In genomic region chr11:13287681-13288080, GRCh38 we compare ENCODE assay signal across 21 cellular contexts. TPM values are rescaled to one million over a fixed set of nuclear protein-coding genes. Genes with fewer than 3 reads are reported as not detected.
DNase-seq lines count a peak whose midpoint lies in the region; ATAC-seq and TF ChIP-seq lines count a peak whose summit lies in the region.
"Had no signal": no experiment of that assay in that cellular context is flagged by ENCODE, and none has a peak within 500 bp of the region (broad histone marks: within the 10 kb centered on the region; RNA-seq: fewer than 3 reads in every experiment).

No MANE protein-coding gene starts in this region.

- intact Hi-C loops in CD4-positive, alpha-beta T cell (cut with DNase I, micrococcal nuclease): loop anchor here in 1 of 2 experiments (2.0 kb wide), 1 partner anchor 49 kb away; no protein-coding TSS in a partner anchor
- intact Hi-C loops in activated CD8-positive, alpha-beta T cell treated with anti-CD3 and anti-CD28 coated beads for 36 hours (cut with micrococcal nuclease): loop anchor here (5.0 kb wide), 1 partner anchor 50 kb away; no protein-coding TSS in a partner anchor

- no peak overlapping the region for H2AFZ ChIP-seq in ACC112 (ENCODE audit: low read length, unreplicated experiment)

- peaks cover 70% of the 10 kb centered on the region for H3K79me2 ChIP-seq in ACC112 (ENCODE audit: control insufficient read depth, insufficient read depth, low read length, unreplicated experiment)

- no peaks in the 10 kb centered on the region for H3K27me3 Mint-ChIP-seq in CD4-positive, alpha-beta T cell
- H3K27me3 Mint-ChIP-seq in activated CD8-positive, alpha-beta T cell treated with anti-CD3 and anti-CD28 coated beads for 36 hours: no peaks in the 10 kb centered on the region
- H3K27me3 Mint-ChIP-seq: stimulated activated naive B cell treated with anti-CD40 and anti-IgM and Interleukin-4, amounts not matched to agents 10 μg/mL and 1 μg/mL and 100 μg/mL, for 72 hours had no signal

- POLR2A ChIA-PET in CD4-positive, alpha-beta T cell (lab: Charles Lee): interaction anchor here (1.1 kb wide), 1 partner anchor 9 kb away, joined by 7 read pairs; the partner anchor contains the start of gene BMAL1
- POLR2A ChIA-PET in activated CD8-positive, alpha-beta T cell treated with anti-CD3 and anti-CD28 coated beads for 36 hours (lab: Charles Lee): interaction anchor here (1.0 to 2.6 kb wide), 5 partner anchors 9 to 50 kb away, joined by 3 to 15 read pairs (median 5); no protein-coding TSS in a partner anchor

- ATAC-seq in CD4-positive, alpha-beta T cell (ENCODE audit: poor library complexity): no peak
- ATAC-seq in activated CD8-positive, alpha-beta T cell treated with anti-CD3 and anti-CD28 coated beads for 36 hours: no peak
- ATAC-seq in GM18519 (IDR thresholded peaks at IDR 0.05; ENCODE audit: low FRiP score, unreplicated experiment) (no peak), GM19467 (IDR thresholded peaks at IDR 0.05; ENCODE audit: unreplicated experiment) (no peak), HG02571 (IDR thresholded peaks at IDR 0.05; ENCODE audit: unreplicated experiment) (no peak)
- ATAC-seq: right cardiac atrium, WTC11 had no signal

- H3K4me3 ChIP-seq in ACC112 (ENCODE audit: low read depth, low read length): peak overlapping the region; percentile 37; the same call in 1 of the 2 replicates
- no peak overlapping the region for H3K4me3 ChIP-seq in foreskin fibroblast (ENCODE audit: low read depth in 1 of 2, low read length in 2 of 2)
- H3K4me3 ChIP-seq: colonic mucosa, lower lobe of right lung, tibial nerve had no signal

- no peak for TF ChIP-seq CTCF in CD4-positive, alpha-beta T cell (IDR thresholded peaks at IDR 0.05)
- no peak for TF ChIP-seq CTCF in activated CD8-positive, alpha-beta T cell treated with anti-CD3 and anti-CD28 coated beads for 36 hours (IDR thresholded peaks at IDR 0.05)
- TF ChIP-seq CTCF in foreskin fibroblast (IDR thresholded peaks at IDR 0.05; ENCODE audit: low read depth, low read length): no peak

- CTCF ChIA-PET in CD4-positive, alpha-beta T cell (lab: Charles Lee): interaction anchor here (0.9 to 3.2 kb wide), 3 partner anchors 20 to 48 kb away, joined by 3 to 13 read pairs (median 5); no protein-coding TSS in a partner anchor
- CTCF ChIA-PET in activated CD8-positive, alpha-beta T cell treated with anti-CD3 and anti-CD28 coated beads for 36 hours (lab: Charles Lee): interaction anchor here (0.8 to 5.0 kb wide), 6 partner anchors 9 to 98 kb away, joined by 3 to 41 read pairs (median 4); no protein-coding TSS in a partner anchor

- no peak overlapping the region for H3K4me3 Mint-ChIP-seq in CD4-positive, alpha-beta T cell
- peak overlapping the region; percentile 7 for H3K4me3 Mint-ChIP-seq in activated CD8-positive, alpha-beta T cell treated with anti-CD3 and anti-CD28 coated beads for 36 hours
- H3K4me3 Mint-ChIP-seq: brain, WTC11 had no signal

- H3K27me3 ChIP-seq in ACC112 (ENCODE audit: insufficient read depth, low read length): no peaks in the 10 kb centered on the region
- H3K27me3 ChIP-seq in CD4-positive, alpha-beta T cell (ENCODE audit: control insufficient read depth, insufficient read depth, low read length): no peaks in the 10 kb centered on the region
- H3K27me3 ChIP-seq: colonic mucosa, tibial nerve had no signal

- peak overlapping the region; percentile 26 for H3K27ac ChIP-seq in ACC112 (ENCODE audit: low read depth, low read length)
- no peak overlapping the region for H3K27ac ChIP-seq in CD4-positive, alpha-beta T cell (ENCODE audit: low read depth, low read length)
- H3K27ac ChIP-seq: colonic mucosa, lower lobe of right lung, tibial nerve had no signal

- H3K27ac Mint-ChIP-seq in CD4-positive, alpha-beta T cell: peak overlapping the region; percentile 7
- peak overlapping the region; percentile 82 for H3K27ac Mint-ChIP-seq in activated CD8-positive, alpha-beta T cell treated with anti-CD3 and anti-CD28 coated beads for 36 hours
- H3K27ac Mint-ChIP-seq: brain; stimulated activated naive B cell treated with anti-CD40 and anti-IgM and Interleukin-4, amounts not matched to agents 10 μg/mL and 1 μg/mL and 100 μg/mL, for 72 hours; WTC11 had no signal

- no peaks in the 10 kb centered on the region for H3K9me3 Mint-ChIP-seq in CD4-positive, alpha-beta T cell
- no peaks in the 10 kb centered on the region for H3K9me3 Mint-ChIP-seq in activated CD8-positive, alpha-beta T cell treated with anti-CD3 and anti-CD28 coated beads for 36 hours
- H3K9me3 Mint-ChIP-seq: brain, WTC11 had no signal

- peaks cover 85% of the 10 kb centered on the region for H3K4me1 Mint-ChIP-seq in CD4-positive, alpha-beta T cell (ENCODE audit: low read depth)
- peaks cover 90% of the 10 kb centered on the region for H3K4me1 Mint-ChIP-seq in activated CD8-positive, alpha-beta T cell treated with anti-CD3 and anti-CD28 coated beads for 36 hours (ENCODE audit: low read depth)

- peaks cover 3% of the 10 kb centered on the region for H3K36me3 Mint-ChIP-seq in CD4-positive, alpha-beta T cell (ENCODE audit: low read depth)
- H3K36me3 Mint-ChIP-seq in activated CD8-positive, alpha-beta T cell treated with anti-CD3 and anti-CD28 coated beads for 36 hours (ENCODE audit: low read depth): peaks cover 3% of the 10 kb centered on the region
- H3K36me3 Mint-ChIP-seq: brain, WTC11 had no signal

- no peaks in the 10 kb centered on the region for H3K36me3 ChIP-seq in ACC112 (ENCODE audit: insufficient read depth, low read length)
- H3K36me3 ChIP-seq: colonic mucosa, lower lobe of right lung, tibial nerve had no signal

- H3K9me3 ChIP-seq in CD4-positive, alpha-beta T cell (ENCODE audit: control insufficient read depth, low read length): no peaks in the 10 kb centered on the region
- H3K9me3 ChIP-seq: colonic mucosa, lower lobe of right lung, tibial nerve had no signal

- peaks cover 22% of the 10 kb centered on the region for H3K4me1 ChIP-seq in ACC112 (ENCODE audit: control insufficient read depth, insufficient read depth, low read length, unreplicated experiment)
- H3K4me1 ChIP-seq: colonic mucosa had no signal

- no peak for DNase-seq in CD4-positive, alpha-beta T cell
- no peak for DNase-seq in activated CD8-positive, alpha-beta T cell treated with anti-CD3 and anti-CD28 coated beads for 36 hours
- peak; percentile 30 to 54 for DNase-seq in foreskin fibroblast
- DNase-seq in NCI-H2196 (lab: John Stamatoyannopoulos, UW; ENCODE audit: unreplicated experiment): no peak
- DNase-seq: Calu3, colonic mucosa, Kasumi-1, lower lobe of right lung, NCI-H1105, NCI-H526 treated with DMSO at 0.1 percent for 48 hours, occipital lobe, right cardiac atrium, SHP77 treated with DMSO at 0.1 percent for 48 hours had no signal

RNA-seq across cellular contexts. Expression of gene BMAL1, which starts 10.1 kb away (rescaled TPM):
- 10 to 100 TPM; 71.3 to 73.3 TPM for total RNA-seq in CD4-positive, alpha-beta T cell
- 10 to 100 TPM; 21.5 to 22.7 TPM for total RNA-seq in activated CD8-positive, alpha-beta T cell treated with anti-CD3 and anti-CD28 coated beads for 36 hours

Comparison
In these comparisons a context has a peak if more than half of its experiments do, and no peak if none do; other contexts are left out.
1. DNase-seq: peak in foreskin fibroblast (2 of 2); none in CD4-positive, alpha-beta T cell (0 of 10), activated CD8-positive, alpha-beta T cell treated with anti-CD3 and anti-CD28 coated beads for 36 hours (single experiment) and NCI-H2196 (single experiment).